26 cellular contexts compared by ENCODE assay signal in the genomic region with DNA sequence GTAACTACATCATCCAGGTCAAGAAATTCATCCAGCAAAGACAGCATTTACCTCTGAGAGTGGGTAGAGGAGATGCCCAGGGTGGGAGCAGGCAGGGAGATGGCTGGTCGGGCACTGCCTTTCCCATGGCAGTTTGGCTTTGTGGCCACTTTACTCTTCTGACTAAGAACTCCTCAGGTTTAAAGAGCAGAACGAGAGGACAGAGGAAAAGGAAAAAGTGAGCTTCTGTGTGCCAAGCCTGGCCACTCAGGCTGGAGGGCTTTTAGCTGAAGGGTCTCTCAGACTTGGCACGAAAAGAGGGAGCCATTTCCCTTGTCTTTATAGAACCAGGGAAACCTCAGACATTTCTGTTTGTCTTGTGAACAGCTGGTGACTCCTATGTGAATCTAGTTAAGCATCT.
"Had no signal": no experiment of that assay in that cellular context is flagged by ENCODE, and none has a peak within 500 bp of the region (broad histone marks: within the 10 kb centered on the region; RNA-seq: fewer than 3 reads in every experiment).

No MANE protein-coding gene starts in this region.

- H3K4me3 Mint-ChIP-seq: activated CD4-positive, alpha-beta T cell treated with anti-CD3 and anti-CD28 coated beads, Interleukin-2, amount 10 ng/mL, durations not matched to agents 7 days and 5 days; activated naive CD8-positive, alpha-beta T cell; activated T-cell treated with anti-CD3 and anti-CD28 coated beads, Interleukin-2, amount 50 U/mL, for 4 hours; nephron; T-helper 2 cell treated with Interferon-gamma antibody and Interleukin-4, amounts not matched to agents 5 μg/mL and 100 μg/mL, for 36 hours had no signal

- H3K4me1 ChIP-seq: adrenal gland, ascending aorta, pancreas, psoas muscle, right atrium auricular region, uterus had no signal

- H3K4me3 ChIP-seq: adrenal gland, ascending aorta, pancreas, psoas muscle, right atrium auricular region, spleen, tibial nerve, uterus had no signal

- H3K27me3 ChIP-seq: ascending aorta, brain microvascular endothelial cell, pancreas, right atrium auricular region, tibial nerve, uterus had no signal

- H3K9me3 ChIP-seq: adrenal gland, ascending aorta, pancreas, psoas muscle, right atrium auricular region, spleen, tibial nerve, uterus had no signal

- DNase-seq: activated CD4-positive, alpha-beta T cell treated with anti-CD3 and anti-CD28 coated beads, Interleukin-2, amount 10 ng/mL, durations not matched to agents 7 days and 5 days; activated CD4-positive, CD25-positive, alpha-beta regulatory T cell treated with anti-CD3 and anti-CD28 coated beads, Interleukin-2, amount 50 U/mL, for 72 hours; activated CD8-positive, alpha-beta memory T cell treated with anti-CD3 and anti-CD28 coated beads, Interleukin-2, amount 50 U/mL, for 48 hours; activated naive CD4-positive, alpha-beta T cell; activated T-cell treated with anti-CD3 and anti-CD28 coated beads, Interleukin-2, amount 50 U/mL, for 4 hours; adrenal gland; brain microvascular endothelial cell; caudate nucleus; dermis blood vessel endothelial cell; effector memory CD4-positive, alpha-beta T cell; foreskin melanocyte; left ventricle myocardium superior; pancreas; psoas muscle; spleen; stimulated activated CD4-positive, alpha-beta T cell treated with anti-CD3 and anti-CD28 coated beads, Interleukin-4, amount 100 ng/mL, for 24 hours; stimulated activated naive CD4-positive, alpha-beta T cell treated with Interleukin-2 at 50 U/mL for 16 hours; uterus had no signal

- H3K9me3 Mint-ChIP-seq: activated CD4-positive, alpha-beta T cell treated with anti-CD3 and anti-CD28 coated beads, Interleukin-2, amount 10 ng/mL, durations not matched to agents 7 days and 5 days; activated T-cell treated with anti-CD3 and anti-CD28 coated beads, Interleukin-2, amount 50 U/mL, for 4 hours; activated T-helper 2 cell treated with anti-CD3 and anti-CD28 coated beads, Interferon-gamma antibody, Interleukin-2, Interleukin-4, amounts not matched to agents 10 μg/mL and 5 μg/mL and 100 μg/mL, durations not matched to agents 14 hours and 24 hours and 36 hours; nephron; T-helper 2 cell treated with Interferon-gamma antibody and Interleukin-4, amounts not matched to agents 5 μg/mL and 100 μg/mL, for 36 hours had no signal

- H3K27ac Mint-ChIP-seq: activated CD4-positive, alpha-beta T cell treated with anti-CD3 and anti-CD28 coated beads, Interleukin-2, amount 10 ng/mL, durations not matched to agents 7 days and 5 days; activated naive CD8-positive, alpha-beta T cell; activated T-helper 2 cell treated with anti-CD3 and anti-CD28 coated beads, Interferon-gamma antibody, Interleukin-2, Interleukin-4, amounts not matched to agents 10 μg/mL and 5 μg/mL and 100 μg/mL, durations not matched to agents 14 hours and 24 hours and 36 hours; nephron; T-helper 2 cell treated with Interferon-gamma antibody and Interleukin-4, amounts not matched to agents 5 μg/mL and 100 μg/mL, for 36 hours had no signal

- H3K27ac ChIP-seq: adrenal gland, ascending aorta, brain microvascular endothelial cell, pancreas, psoas muscle, right atrium auricular region, spleen, tibial nerve, uterus, VCaP had no signal

- H3K36me3 ChIP-seq: adrenal gland, ascending aorta, brain microvascular endothelial cell, pancreas, right atrium auricular region, spleen, tibial nerve, uterus had no signal

- H3K4me1 Mint-ChIP-seq: activated CD4-positive, alpha-beta T cell treated with anti-CD3 and anti-CD28 coated beads, Interleukin-2, amount 10 ng/mL, durations not matched to agents 7 days and 5 days had no signal

- H3K36me3 Mint-ChIP-seq: activated naive CD8-positive, alpha-beta T cell had no signal
